ENCODE assay signal across 1 cellular context in the genomic region with DNA sequence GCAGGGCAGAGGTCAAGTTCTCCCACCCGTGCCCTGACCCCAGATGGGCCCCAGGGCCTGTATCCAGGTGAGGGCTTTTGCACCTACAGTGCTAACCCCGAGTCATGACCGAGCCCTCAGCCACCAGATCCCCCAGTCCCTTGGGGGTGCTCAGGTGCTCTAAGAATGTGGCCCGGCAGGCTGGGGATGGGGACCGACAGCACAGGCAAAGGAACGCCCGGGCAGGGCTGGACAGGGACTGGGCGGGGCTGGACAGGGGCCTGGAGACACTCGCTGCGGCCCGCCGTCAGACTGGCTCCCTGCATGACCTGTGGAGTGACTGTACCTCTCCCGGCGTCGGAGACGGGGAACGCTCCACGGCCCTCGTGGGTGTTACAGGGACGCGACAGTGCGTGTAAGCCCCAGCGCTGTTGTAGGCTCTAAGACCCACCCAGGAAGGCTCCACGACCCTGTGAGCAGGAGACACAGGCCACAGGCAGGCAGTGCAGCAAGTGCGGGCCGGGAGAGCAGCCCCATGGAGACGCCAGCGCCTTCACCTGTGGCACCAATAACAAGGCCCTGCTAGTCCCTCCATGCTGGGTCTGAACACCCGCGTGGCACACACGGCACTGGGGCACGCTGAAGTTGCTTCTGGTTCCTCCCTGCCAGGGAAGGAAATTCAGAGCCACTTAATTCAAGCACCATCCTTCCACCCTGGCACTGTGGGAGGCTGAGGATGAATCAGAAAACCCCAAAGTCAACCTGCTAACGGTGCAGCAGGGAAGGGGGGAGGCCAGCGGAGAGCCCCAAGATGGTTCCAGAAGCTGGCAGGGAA.
TF ChIP-seq lines count a peak whose summit lies in the region.

No MANE protein-coding gene starts in this region.

TF ChIP-seq in GM12878, 131 proteins besides CTCF, POLR2A, EP300 and RAD21:
- no peak for TF ChIP-seq BRCA1 (IDR thresholded peaks at IDR 0.05; ENCODE audit: low read depth, low read length)
- TF ChIP-seq ZNF622 (IDR thresholded peaks at IDR 0.05) = no peak
- no peak for TF ChIP-seq YY1 (IDR thresholded peaks at IDR 0.05; ENCODE audit: low read depth, low read length)
- TF ChIP-seq RAD51 (IDR thresholded peaks at IDR 0.05) = no peak
- no peak for TF ChIP-seq ELK1 (IDR thresholded peaks at IDR 0.05; ENCODE audit: low read depth, low read length)
- TF ChIP-seq GATAD2B (conservative IDR thresholded peaks at IDR 0.05; ENCODE audit: low read depth) = no peak
- no peak for TF ChIP-seq SIN3A (IDR thresholded peaks at IDR 0.05; ENCODE audit: low read depth, low read length)
- TF ChIP-seq STAT1 (conservative IDR thresholded peaks at IDR 0.05) = no peak
- TF ChIP-seq ZNF217 (IDR thresholded peaks at IDR 0.05) = no peak
- TF ChIP-seq, protein P1, sequence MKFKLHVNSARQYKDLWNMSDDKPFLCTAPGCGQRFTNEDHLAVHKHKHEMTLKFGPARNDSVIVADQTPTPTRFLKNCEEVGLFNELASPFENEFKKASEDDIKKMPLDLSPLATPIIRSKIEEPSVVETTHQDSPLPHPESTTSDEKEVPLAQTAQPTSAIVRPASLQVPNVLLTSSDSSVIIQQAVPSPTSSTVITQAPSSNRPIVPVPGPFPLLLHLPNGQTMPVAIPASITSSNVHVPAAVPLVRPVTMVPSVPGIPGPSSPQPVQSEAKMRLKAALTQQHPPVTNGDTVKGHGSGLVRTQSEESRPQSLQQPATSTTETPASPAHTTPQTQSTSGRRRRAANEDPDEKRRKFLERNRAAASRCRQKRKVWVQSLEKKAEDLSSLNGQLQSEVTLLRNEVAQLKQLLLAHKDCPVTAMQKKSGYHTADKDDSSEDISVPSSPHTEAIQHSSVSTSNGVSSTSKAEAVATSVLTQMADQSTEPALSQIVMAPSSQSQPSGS (IDR thresholded peaks at IDR 0.05; ENCODE audit: low read length) = no peak
- no peak for TF ChIP-seq NFIC (IDR thresholded peaks at IDR 0.05; ENCODE audit: low read depth, low read length)
- no peak for TF ChIP-seq SMARCA5 (IDR thresholded peaks at IDR 0.05)
- TF ChIP-seq SPI1 (IDR thresholded peaks at IDR 0.05; ENCODE audit: borderline replicate concordance, insufficient read depth, low read depth, low read length) = no peak
- TF ChIP-seq RFX5 (IDR thresholded peaks at IDR 0.05; ENCODE audit: low read depth, low read length) = no peak
- TF ChIP-seq, protein P2, sequence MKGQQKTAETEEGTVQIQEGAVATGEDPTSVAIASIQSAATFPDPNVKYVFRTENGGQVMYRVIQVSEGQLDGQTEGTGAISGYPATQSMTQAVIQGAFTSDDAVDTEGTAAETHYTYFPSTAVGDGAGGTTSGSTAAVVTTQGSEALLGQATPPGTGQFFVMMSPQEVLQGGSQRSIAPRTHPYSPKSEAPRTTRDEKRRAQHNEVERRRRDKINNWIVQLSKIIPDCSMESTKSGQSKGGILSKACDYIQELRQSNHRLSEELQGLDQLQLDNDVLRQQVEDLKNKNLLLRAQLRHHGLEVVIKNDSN (IDR thresholded peaks at IDR 0.05; ENCODE audit: borderline replicate concordance, extremely low read length, insufficient read depth, low read depth, low read length) = no peak
- no peak for TF ChIP-seq LARP7 (IDR thresholded peaks at IDR 0.05)
- TF ChIP-seq, protein P3, sequence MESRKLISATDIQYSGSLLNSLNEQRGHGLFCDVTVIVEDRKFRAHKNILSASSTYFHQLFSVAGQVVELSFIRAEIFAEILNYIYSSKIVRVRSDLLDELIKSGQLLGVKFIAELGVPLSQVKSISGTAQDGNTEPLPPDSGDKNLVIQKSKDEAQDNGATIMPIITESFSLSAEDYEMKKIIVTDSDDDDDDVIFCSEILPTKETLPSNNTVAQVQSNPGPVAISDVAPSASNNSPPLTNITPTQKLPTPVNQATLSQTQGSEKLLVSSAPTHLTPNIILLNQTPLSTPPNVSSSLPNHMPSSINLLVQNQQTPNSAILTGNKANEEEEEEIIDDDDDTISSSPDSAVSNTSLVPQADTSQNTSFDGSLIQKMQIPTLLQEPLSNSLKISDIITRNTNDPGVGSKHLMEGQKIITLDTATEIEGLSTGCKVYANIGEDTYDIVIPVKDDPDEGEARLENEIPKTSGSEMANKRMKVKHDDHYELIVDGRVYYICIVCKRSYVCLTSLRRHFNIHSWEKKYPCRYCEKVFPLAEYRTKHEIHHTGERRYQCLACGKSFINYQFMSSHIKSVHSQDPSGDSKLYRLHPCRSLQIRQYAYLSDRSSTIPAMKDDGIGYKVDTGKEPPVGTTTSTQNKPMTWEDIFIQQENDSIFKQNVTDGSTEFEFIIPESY (IDR thresholded peaks at IDR 0.05) = no peak
- TF ChIP-seq ATF7 (IDR thresholded peaks at IDR 0.05; ENCODE audit: low read depth) = no peak
- no peak for TF ChIP-seq POLR2AphosphoS5 (IDR thresholded peaks at IDR 0.05; ENCODE audit: low read length)
